Comparison of ENCODE assay signal across 12 cellular contexts in genomic region chr6:149953390-149953789, GRCh38. TPM values are rescaled to one million over a fixed set of nuclear protein-coding genes. Genes with fewer than 3 reads are reported as not detected.
"Had no signal": no experiment of that assay in that cellular context is flagged by ENCODE, and none has a peak within 500 bp of the region (broad histone marks: within the 10 kb centered on the region; RNA-seq: fewer than 3 reads in every experiment).

No MANE protein-coding gene starts in this region.

RNA-seq across cellular contexts. Expression of gene ULBP1, which starts 10.4 kb away (rescaled TPM):
- total RNA-seq: colonic mucosa, mucosa of descending colon, transverse colon had no signal
- polyA plus RNA-seq: naive thymus-derived CD8-positive, alpha-beta T cell had no signal

RNA-seq across cellular contexts. Expression of gene ULBP2, which starts 11.6 kb away (rescaled TPM):
- total RNA-seq: naive thymus-derived CD8-positive, alpha-beta T cell; sigmoid colon; transverse colon had no signal

RNA-seq across cellular contexts. Expression of gene RAET1G, which starts 30.5 kb away (rescaled TPM):
- total RNA-seq: cerebellum; kidney epithelial cell; liver; naive thymus-derived CD8-positive, alpha-beta T cell; sigmoid colon; thoracic aorta; transverse colon had no signal
- polyA plus RNA-seq: liver; naive thymus-derived CD8-positive, alpha-beta T cell; neural cell had no signal

RNA-seq across cellular contexts. Expression of gene RAET1E, which starts 55.5 kb away (rescaled TPM):
- total RNA-seq: cerebellum; kidney epithelial cell; liver; lung microvascular endothelial cell; naive thymus-derived CD8-positive, alpha-beta T cell; stomach; thoracic aorta; transverse colon had no signal
- polyA plus RNA-seq: liver; naive thymus-derived CD8-positive, alpha-beta T cell; neural cell had no signal
